In the genomic region with DNA sequence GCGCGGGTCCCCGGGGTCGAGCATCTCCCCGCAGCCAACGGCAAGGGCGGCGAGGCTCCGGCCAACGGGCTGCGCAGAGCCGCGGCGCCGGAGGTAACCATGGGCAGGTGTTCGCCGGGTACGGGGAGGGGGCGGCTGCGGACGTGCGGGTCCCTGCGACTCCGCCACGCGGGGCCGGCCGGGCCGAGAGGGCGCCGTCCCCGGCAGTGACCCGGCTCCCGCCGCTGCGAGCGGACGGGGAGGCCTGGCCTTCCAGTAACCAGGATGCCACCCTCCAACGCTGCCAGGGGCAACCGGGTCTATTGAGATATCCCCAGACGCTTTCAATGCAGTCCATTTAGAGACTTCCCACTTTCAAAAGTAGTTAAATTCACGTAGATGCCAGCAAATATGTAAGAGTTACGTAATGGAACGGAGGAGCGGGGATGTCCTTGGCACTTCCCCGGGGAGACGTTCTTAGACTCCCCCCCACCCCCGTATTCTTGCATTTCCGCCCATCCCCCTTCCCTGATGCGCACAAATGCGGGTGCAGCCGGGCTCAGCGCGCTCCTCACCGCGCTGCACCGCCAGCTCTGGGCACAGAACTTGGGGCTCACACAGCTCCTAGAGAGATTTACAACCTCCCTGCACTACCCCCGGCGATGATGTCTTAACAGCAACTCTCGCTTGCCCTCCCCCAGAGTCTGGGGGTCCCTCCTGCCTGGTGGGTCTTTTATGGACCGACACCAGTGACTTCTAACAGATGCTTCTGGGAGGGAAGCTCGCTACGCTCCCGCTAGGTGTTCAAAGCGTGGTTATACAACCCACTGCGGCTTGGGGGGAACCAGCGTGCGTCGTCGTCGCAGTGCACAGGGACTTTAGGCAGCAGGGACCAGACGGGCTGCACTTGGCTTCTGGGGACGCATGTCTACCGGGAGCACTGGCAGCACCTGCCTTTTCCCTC, we compare ENCODE assay signal across 8 cellular contexts. TPM values are rescaled to one million over a fixed set of nuclear protein-coding genes. Genes with fewer than 3 reads are reported as not detected.
A peak's percentile ranks its signal among the peaks of the same experiment; 100 is the strongest.
DNase-seq lines count a peak whose midpoint lies in the region; ATAC-seq and TF ChIP-seq lines count a peak whose summit lies in the region.

No MANE protein-coding gene starts in this region.

- H3K4me3 Mint-ChIP-seq in activated T-helper 1 cell treated with anti-CD3 and anti-CD28 coated beads, Interleukin-12 subunit alpha, Interleukin-12 subunit beta, Interleukin-2, Interleukin-4 antibody, amounts not matched to agents 30 ng/mL and 10 ng/mL and 1 ng/mL, durations not matched to agents 14 hours and 24 hours and 36 hours, result peak overlapping the region; percentile 95

- peaks cover 13% of the 10 kb centered on the region for H3K27me3 Mint-ChIP-seq in activated T-helper 1 cell treated with anti-CD3 and anti-CD28 coated beads, Interleukin-12 subunit alpha, Interleukin-12 subunit beta, Interleukin-2, Interleukin-4 antibody, amounts not matched to agents 30 ng/mL and 10 ng/mL and 1 ng/mL, durations not matched to agents 14 hours and 24 hours and 36 hours (ENCODE audit: insufficient read depth)

- peaks cover 16% of the 10 kb centered on the region for H3K9me3 Mint-ChIP-seq in activated T-helper 1 cell treated with anti-CD3 and anti-CD28 coated beads, Interleukin-12 subunit alpha, Interleukin-12 subunit beta, Interleukin-2, Interleukin-4 antibody, amounts not matched to agents 30 ng/mL and 10 ng/mL and 1 ng/mL, durations not matched to agents 14 hours and 24 hours and 36 hours

- DNase-seq in Ammon's horn (ENCODE audit: low spot score) (peak; percentile 54), cardiac muscle cell (ENCODE audit: low read depth in 1 of 2, low spot score in 1 of 2) (peak; percentile 20 to 50), hippocampal formation (lab: John Stamatoyannopoulos, UW) (no peak), RKO (ENCODE audit: low spot score) (no peak)
- DNase-seq in activated T-helper 1 cell treated with anti-CD3 and anti-CD28 coated beads, Interleukin-12 subunit alpha, Interleukin-12 subunit beta, Interleukin-2, Interleukin-4 antibody, amounts not matched to agents 30 ng/mL and 10 ng/mL and 1 ng/mL, durations not matched to agents 14 hours and 24 hours and 36 hours (ENCODE audit: low spot score), result peak; percentile 24

- peaks cover 60% of the 10 kb centered on the region for H3K4me1 Mint-ChIP-seq in activated T-helper 1 cell treated with anti-CD3 and anti-CD28 coated beads, Interleukin-12 subunit alpha, Interleukin-12 subunit beta, Interleukin-2, Interleukin-4 antibody, amounts not matched to agents 30 ng/mL and 10 ng/mL and 1 ng/mL, durations not matched to agents 14 hours and 24 hours and 36 hours (ENCODE audit: low read depth)

- no peak overlapping the region for H3K9ac ChIP-seq in HUES64 (ENCODE audit: low read depth, low read length)
- H3K9ac ChIP-seq in rectal smooth muscle tissue (ENCODE audit: low read length), result peak overlapping the region; percentile 36

- no peak for TF ChIP-seq CTCF in cardiac muscle cell (IDR thresholded peaks at IDR 0.05; ENCODE audit: low read depth, low read length)

- WGBS in HUES64, result 1% methylated on average over 74 of the region's 74 CpGs

- no peaks in the 10 kb centered on the region for H3K9me3 ChIP-seq in HUES64 (ENCODE audit: insufficient read depth, low read depth, low read length)
- no peaks in the 10 kb centered on the region for H3K9me3 ChIP-seq in cardiac muscle cell (ENCODE audit: low read depth)

- H3K4me3 ChIP-seq in HUES64 (ENCODE audit: low read length) (peak overlapping the region; percentile 51), cardiac muscle cell (peak overlapping the region; percentile 94), rectal smooth muscle tissue (ENCODE audit: low read length) (peak overlapping the region; percentile 65)

- H3K4me1 ChIP-seq in HUES64 (ENCODE audit: insufficient read depth, low read length) (peaks cover 5% of the 10 kb centered on the region), cardiac muscle cell (ENCODE audit: low read depth) (peaks cover 31% of the 10 kb centered on the region), rectal smooth muscle tissue (ENCODE audit: control insufficient read depth, insufficient read depth, low read length) (no peaks in the 10 kb centered on the region)

- H3K27me3 ChIP-seq in HUES64 (ENCODE audit: insufficient read depth, low read length) (peaks cover 100% of the 10 kb centered on the region), cardiac muscle cell (peaks cover 15% of the 10 kb centered on the region), rectal smooth muscle tissue (ENCODE audit: control insufficient read depth, insufficient read depth, low read length) (peaks cover 9% of the 10 kb centered on the region)

- intact Hi-C loops in activated T-helper 1 cell treated with anti-CD3 and anti-CD28 coated beads, Interleukin-12 subunit alpha, Interleukin-12 subunit beta, Interleukin-2, Interleukin-4 antibody, amounts not matched to agents 30 ng/mL and 10 ng/mL and 1 ng/mL, durations not matched to agents 14 hours and 24 hours and 36 hours (cut with micrococcal nuclease), result loop anchor here (2.0 to 10.0 kb wide), 3 partner anchors 136 to 1600 kb away; no protein-coding TSS in a partner anchor

- peak overlapping the region; percentile 92 for H3K27ac Mint-ChIP-seq in activated T-helper 1 cell treated with anti-CD3 and anti-CD28 coated beads, Interleukin-12 subunit alpha, Interleukin-12 subunit beta, Interleukin-2, Interleukin-4 antibody, amounts not matched to agents 30 ng/mL and 10 ng/mL and 1 ng/mL, durations not matched to agents 14 hours and 24 hours and 36 hours

- H3K27ac ChIP-seq in HUES64 (ENCODE audit: low read depth, low read length) (no peak overlapping the region), cardiac muscle cell (peak overlapping the region; percentile 90), rectal smooth muscle tissue (ENCODE audit: low read depth, low read length) (no peak overlapping the region)

- peaks cover 23% of the 10 kb centered on the region for H3K36me3 Mint-ChIP-seq in activated T-helper 1 cell treated with anti-CD3 and anti-CD28 coated beads, Interleukin-12 subunit alpha, Interleukin-12 subunit beta, Interleukin-2, Interleukin-4 antibody, amounts not matched to agents 30 ng/mL and 10 ng/mL and 1 ng/mL, durations not matched to agents 14 hours and 24 hours and 36 hours (ENCODE audit: low read depth)

- ATAC-seq in GM19324 (IDR thresholded peaks at IDR 0.05; ENCODE audit: low FRiP score, unreplicated experiment), result peak; percentile 27

- no peaks in the 10 kb centered on the region for H3K36me3 ChIP-seq in HUES64 (ENCODE audit: insufficient read depth, low read length)
- no peaks in the 10 kb centered on the region for H3K36me3 ChIP-seq in cardiac muscle cell
- H3K36me3 ChIP-seq in rectal smooth muscle tissue (ENCODE audit: control insufficient read depth, insufficient read depth, low read length), result no peaks in the 10 kb centered on the region

RNA-seq across cellular contexts. Expression of a gene that starts 0.7 kb away (rescaled TPM):
- polyA plus RNA-seq in HUES64 (2013, experiment 1 of 2), result 0.15 TPM
- 0.13 TPM for polyA plus RNA-seq in HUES64 (2013, experiment 2 of 2)
- total RNA-seq in activated T-helper 1 cell treated with anti-CD3 and anti-CD28 coated beads, Interleukin-12 subunit alpha, Interleukin-12 subunit beta, Interleukin-2, Interleukin-4 antibody, amounts not matched to agents 30 ng/mL and 10 ng/mL and 1 ng/mL, durations not matched to agents 14 hours and 24 hours and 36 hours, result 29.5 and 31.2 TPM in 2 replicates
- 24.6 and 44.6 TPM in 2 replicates for total RNA-seq in cardiac muscle cell
- 11.6 and 16.2 TPM in 2 replicates for polyA plus RNA-seq in cardiac muscle cell

Comparison
In these comparisons a context has a peak if more than half of its experiments do, and no peak if none do; other contexts are left out.
1. DNase-seq: peak in Ammon's horn (single experiment), activated T-helper 1 cell treated with anti-CD3 and anti-CD28 coated beads, Interleukin-12 subunit alpha, Interleukin-12 subunit beta, Interleukin-2, Interleukin-4 antibody, amounts not matched to agents 30 ng/mL and 10 ng/mL and 1 ng/mL, durations not matched to agents 14 hours and 24 hours and 36 hours (single experiment) and cardiac muscle cell (2 of 2); none in hippocampal formation (0 of 2) and RKO (single experiment).
2. Peak in every context shown above with its lines, with median percentiles within 50 percentile points of each other: H3K4me3 ChIP-seq.